ENCODE assay signal across 10 cellular contexts in the genomic region with DNA sequence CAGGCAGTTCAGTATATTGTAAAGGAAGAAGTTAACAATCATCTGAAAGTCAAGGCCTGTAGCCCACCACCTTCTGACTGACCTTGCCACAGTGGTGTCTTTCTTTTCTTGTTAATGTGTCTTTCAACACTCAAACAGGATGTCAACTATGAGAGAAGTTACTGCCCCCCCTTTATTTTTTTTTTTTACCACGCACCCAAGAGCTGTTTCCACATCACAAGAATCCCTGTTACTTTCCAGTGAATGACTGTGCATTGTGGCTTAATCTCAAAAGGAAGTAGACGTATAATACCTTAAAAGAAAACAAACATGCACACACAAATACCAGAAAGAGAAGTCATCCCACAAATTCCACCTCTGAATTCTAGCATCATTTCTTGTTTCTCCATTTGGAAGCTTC.
DNase-seq lines count a peak whose midpoint lies in the region; ATAC-seq and TF ChIP-seq lines count a peak whose summit lies in the region.
"Had no signal": no experiment of that assay in that cellular context is flagged by ENCODE, and none has a peak within 500 bp of the region (broad histone marks: within the 10 kb centered on the region; RNA-seq: fewer than 3 reads in every experiment).

No MANE protein-coding gene starts in this region.

- intact Hi-C loops in breast epithelium (cut with DNase I; ENCODE audit: low total_unique reads) = no loop called here

- no peak for TF ChIP-seq POLR2A in breast epithelium (IDR thresholded peaks at IDR 0.05)

- H3K27ac ChIP-seq in BLaER1 (no peak overlapping the region), breast epithelium (peak overlapping the region; percentile 61 to 75), mesodermal cell (ENCODE audit: low read depth, low read length, severe bottlenecking) (peak overlapping the region; percentile 95)

- H3K9me3 ChIP-seq in BLaER1 (no peaks in the 10 kb centered on the region), breast epithelium (no peaks in the 10 kb centered on the region), mesodermal cell (ENCODE audit: control insufficient read depth, low read length) (no peaks in the 10 kb centered on the region)

- no peaks in the 10 kb centered on the region for H3K36me3 ChIP-seq in BLaER1
- H3K36me3 ChIP-seq in breast epithelium = no peaks in the 10 kb centered on the region
- no peaks in the 10 kb centered on the region for H3K36me3 ChIP-seq in mesodermal cell (ENCODE audit: control insufficient read depth, insufficient read depth, low read length)

- no peak for TF ChIP-seq CTCF in breast epithelium (IDR thresholded peaks at IDR 0.05)

- no peaks in the 10 kb centered on the region for H4K20me1 ChIP-seq in BLaER1

- H3K4me2 ChIP-seq in BLaER1 = peak overlapping the region; percentile 39

- WGBS in mesodermal cell (ENCODE audit: insufficient coverage in 2 of 2), 2 experiments = 83 to 100% methylated on average over 1 of the region's 2 CpGs

- DNase-seq in LoVo (ENCODE audit: low spot score) = peak; percentile 66
- no peak for DNase-seq in breast epithelium (ENCODE audit: low spot score in 2 of 2)
- DNase-seq in mesenteric fat pad (ENCODE audit: low spot score) = no peak
- no peak for DNase-seq in NCI-H446 (lab: John Stamatoyannopoulos, UW)
- DNase-seq in middle frontal gyrus (ENCODE audit: extremely low spot score, low spot score) = no peak
- DNase-seq: activated naive CD4-positive, alpha-beta T cell treated with anti-CD3 and anti-CD28 coated beads, Interleukin-2, amount 50 U/mL, for 16 hours; SHP77 treated with DMSO at 0.1 percent for 48 hours had no signal

- no peak overlapping the region for H3K9ac ChIP-seq in BLaER1

- H3K27me3 ChIP-seq in BLaER1 (no peaks in the 10 kb centered on the region), breast epithelium (no peaks in the 10 kb centered on the region)

- ATAC-seq in GM19395 (IDR thresholded peaks at IDR 0.05; ENCODE audit: unreplicated experiment) = no peak

- H3K4me3 ChIP-seq in BLaER1 (no peak overlapping the region), breast epithelium (no peak overlapping the region), mesodermal cell (ENCODE audit: extremely low read depth, insufficient read depth, low read length, poor library complexity, severe bottlenecking) (no peak overlapping the region)

- peaks cover 12% of the 10 kb centered on the region for H3K4me1 ChIP-seq in BLaER1
- no peaks in the 10 kb centered on the region for H3K4me1 ChIP-seq in breast epithelium
- H3K4me1 ChIP-seq in mesodermal cell (ENCODE audit: control insufficient read depth, insufficient read depth, low read length, poor library complexity, severe bottlenecking) = peaks cover 53% of the 10 kb centered on the region
